In genomic region chr14:24066490-24067132, GRCh38 we compare ENCODE assay signal across 25 cellular contexts.
DNase-seq lines count a peak whose midpoint lies in the region; ATAC-seq, FAIRE-seq and TF ChIP-seq lines count a peak whose summit lies in the region.
"Had no signal": no experiment of that assay in that cellular context is flagged by ENCODE, and none has a peak within 500 bp of the region (broad histone marks: within the 10 kb centered on the region; RNA-seq: fewer than 3 reads in every experiment).

No MANE protein-coding gene starts in this region.

- no peak for ATAC-seq in HG03432 (IDR thresholded peaks at IDR 0.05; ENCODE audit: unreplicated experiment)

- peaks cover 18 to 20% of the 10 kb centered on the region in 2 donors for H3K4me1 ChIP-seq in mucosa of rectum (ENCODE audit: control insufficient read depth in 2 of 2, insufficient read depth in 2 of 2, low read length in 2 of 2)

- H3K4me3 ChIP-seq in mucosa of rectum (ENCODE audit: low read length in 2 of 2), result peak overlapping the region in 1 of 2 donors; percentile 7
- H3K4me3 ChIP-seq: BLaER1 had no signal

- DNase-seq in DMS53 (lab: John Stamatoyannopoulos, UW), result peak; percentile 14
- DNase-seq in DMS53 treated with DMSO at 0.1 percent for 48 hours (lab: John Stamatoyannopoulos, UW; ENCODE audit: unreplicated experiment), result no peak
- no peak for DNase-seq in H54 (ENCODE audit: insufficient read length, low spot score)
- no peak for DNase-seq in activated CD4-positive, alpha-beta T cell treated with anti-CD3 and anti-CD28 coated beads for 48 hours
- no peak for DNase-seq in HK-2 (ENCODE audit: unreplicated experiment)
- DNase-seq: ACHN; Calu3; CD4-positive, alpha-beta memory T cell; EL; GF-D8; IMR-90; NCI-H1092 treated with DMSO at 0.1 percent for 48 hours; NCI-H146; NCI-H2029; NCI-H2227 treated with DMSO at 0.1 percent for 48 hours; NCI-H510A; NK-92 treated with Interleukin-12 subunit alpha and Interleukin-12 subunit beta, amount 100 ng/mL, for 24 hours had no signal

- FAIRE-seq in H54 (lab: Jason Lieb, UNC), result no peak

- H3K9ac ChIP-seq in mucosa of rectum (ENCODE audit: low read depth in 1 of 2, low read length in 2 of 2), result peak overlapping the region in 1 of 2 donors; percentile 50
- H3K9ac ChIP-seq: BLaER1, KMS-11 had no signal

- TF ChIP-seq POLR2A in H54 (IDR thresholded peaks at IDR 0.05; ENCODE audit: low read depth, low read length), result no peak

- H3K27ac ChIP-seq in layer of hippocampus (ENCODE audit: low read depth, low read length), result peak overlapping the region; percentile 1
- peak overlapping the region; percentile 65 to 72 for H3K27ac ChIP-seq in mucosa of rectum (ENCODE audit: low read depth in 2 of 2, low read length in 2 of 2)
- H3K27ac ChIP-seq: 22Rv1, BLaER1, HL-60, KMS-11, RWPE1 had no signal

- H3K36me3 ChIP-seq in mucosa of rectum (ENCODE audit: control insufficient read depth in 2 of 2, insufficient read depth in 2 of 2, low read length in 2 of 2), result no peaks in the 10 kb centered on the region
- H3K36me3 ChIP-seq: BLaER1 had no signal

- H3K27me3 ChIP-seq in layer of hippocampus (ENCODE audit: control insufficient read depth, insufficient read depth, low read length) (no peaks in the 10 kb centered on the region), mucosa of rectum (ENCODE audit: control insufficient read depth in 2 of 2, insufficient read depth in 2 of 2, low read length in 2 of 2) (no peaks in the 10 kb centered on the region)
- H3K27me3 ChIP-seq: BLaER1 had no signal

- H3K9me3 ChIP-seq in mucosa of rectum (ENCODE audit: control insufficient read depth in 2 of 2, low read length in 2 of 2), result no peaks in the 10 kb centered on the region
- H3K9me3 ChIP-seq: BLaER1 had no signal
